ENCODE assay signal across 1 cellular context in the genomic region with DNA sequence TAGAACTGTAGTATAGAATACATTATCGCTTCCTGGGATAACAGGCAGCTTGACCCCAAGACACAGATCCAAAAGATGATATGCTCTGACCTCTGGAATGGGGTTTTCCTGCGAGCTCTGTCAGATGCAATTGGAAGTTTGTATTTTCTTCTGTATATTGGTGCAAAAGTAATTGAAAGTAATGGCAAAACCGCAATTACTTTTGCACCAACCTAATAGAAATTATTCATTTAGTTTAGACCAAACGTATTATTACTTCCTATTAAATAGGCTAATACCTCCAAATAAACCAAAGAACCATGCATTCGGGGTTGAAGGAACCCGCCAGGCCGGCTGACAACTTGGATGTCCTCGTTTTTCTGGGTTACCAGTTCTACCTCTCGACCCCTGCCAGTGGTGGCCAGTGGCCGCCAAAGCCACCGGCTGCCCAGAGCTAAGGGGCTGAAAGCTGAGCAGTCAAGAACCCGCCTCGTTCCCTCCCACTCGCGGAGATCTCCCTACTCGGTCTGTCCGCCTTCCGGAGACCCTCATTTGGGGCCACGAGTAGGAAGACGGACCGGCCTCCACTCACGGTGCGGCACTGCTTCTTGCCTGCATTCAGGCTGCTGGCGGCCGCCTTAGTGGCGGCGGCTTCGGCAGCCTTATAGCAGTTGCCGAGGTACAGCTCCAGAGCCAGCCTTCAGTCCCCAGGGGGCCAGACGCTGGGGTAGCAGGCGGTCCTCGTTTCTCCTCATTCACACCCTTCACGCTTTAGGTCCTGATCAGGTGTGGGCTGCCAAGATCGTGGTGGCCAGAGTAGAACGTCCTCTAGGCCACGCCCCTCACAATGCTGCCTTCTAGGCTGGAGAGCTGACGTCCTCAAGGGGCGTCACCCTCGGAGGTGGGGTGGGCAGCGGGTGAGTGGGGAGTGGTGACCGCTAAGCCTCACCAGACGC.
TF ChIP-seq lines count a peak whose summit lies in the region.

No MANE protein-coding gene starts in this region.

TF ChIP-seq in GM12878, 131 proteins besides CTCF, POLR2A, EP300 and RAD21 (continued from another document):
- TF ChIP-seq MEF2B (IDR thresholded peaks at IDR 0.05; ENCODE audit: partially characterized antibody, poor library complexity, severe bottlenecking) (no peak), RBBP5 (conservative IDR thresholded peaks at IDR 0.05) (no peak), NFIC (IDR thresholded peaks at IDR 0.05; ENCODE audit: low read depth, low read length) (no peak), ZSCAN29 (IDR thresholded peaks at IDR 0.05) (no peak), POLR2AphosphoS2 (IDR thresholded peaks at IDR 0.05; ENCODE audit: low read depth, low read length) (no peak), NFXL1 (IDR thresholded peaks at IDR 0.05; ENCODE audit: borderline replicate concordance) (no peak)
- TF ChIP-seq, protein P1, sequence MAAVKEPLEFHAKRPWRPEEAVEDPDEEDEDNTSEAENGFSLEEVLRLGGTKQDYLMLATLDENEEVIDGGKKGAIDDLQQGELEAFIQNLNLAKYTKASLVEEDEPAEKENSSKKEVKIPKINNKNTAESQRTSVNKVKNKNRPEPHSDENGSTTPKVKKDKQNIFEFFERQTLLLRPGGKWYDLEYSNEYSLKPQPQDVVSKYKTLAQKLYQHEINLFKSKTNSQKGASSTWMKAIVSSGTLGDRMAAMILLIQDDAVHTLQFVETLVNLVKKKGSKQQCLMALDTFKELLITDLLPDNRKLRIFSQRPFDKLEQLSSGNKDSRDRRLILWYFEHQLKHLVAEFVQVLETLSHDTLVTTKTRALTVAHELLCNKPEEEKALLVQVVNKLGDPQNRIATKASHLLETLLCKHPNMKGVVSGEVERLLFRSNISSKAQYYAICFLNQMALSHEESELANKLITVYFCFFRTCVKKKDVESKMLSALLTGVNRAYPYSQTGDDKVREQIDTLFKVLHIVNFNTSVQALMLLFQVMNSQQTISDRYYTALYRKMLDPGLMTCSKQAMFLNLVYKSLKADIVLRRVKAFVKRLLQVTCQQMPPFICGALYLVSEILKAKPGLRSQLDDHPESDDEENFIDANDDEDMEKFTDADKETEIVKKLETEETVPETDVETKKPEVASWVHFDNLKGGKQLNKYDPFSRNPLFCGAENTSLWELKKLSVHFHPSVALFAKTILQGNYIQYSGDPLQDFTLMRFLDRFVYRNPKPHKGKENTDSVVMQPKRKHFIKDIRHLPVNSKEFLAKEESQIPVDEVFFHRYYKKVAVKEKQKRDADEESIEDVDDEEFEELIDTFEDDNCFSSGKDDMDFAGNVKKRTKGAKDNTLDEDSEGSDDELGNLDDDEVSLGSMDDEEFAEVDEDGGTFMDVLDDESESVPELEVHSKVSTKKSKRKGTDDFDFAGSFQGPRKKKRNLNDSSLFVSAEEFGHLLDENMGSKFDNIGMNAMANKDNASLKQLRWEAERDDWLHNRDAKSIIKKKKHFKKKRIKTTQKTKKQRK (IDR thresholded peaks at IDR 0.05; ENCODE audit: low read depth, low read length): no peak
- TF ChIP-seq, protein P2, sequence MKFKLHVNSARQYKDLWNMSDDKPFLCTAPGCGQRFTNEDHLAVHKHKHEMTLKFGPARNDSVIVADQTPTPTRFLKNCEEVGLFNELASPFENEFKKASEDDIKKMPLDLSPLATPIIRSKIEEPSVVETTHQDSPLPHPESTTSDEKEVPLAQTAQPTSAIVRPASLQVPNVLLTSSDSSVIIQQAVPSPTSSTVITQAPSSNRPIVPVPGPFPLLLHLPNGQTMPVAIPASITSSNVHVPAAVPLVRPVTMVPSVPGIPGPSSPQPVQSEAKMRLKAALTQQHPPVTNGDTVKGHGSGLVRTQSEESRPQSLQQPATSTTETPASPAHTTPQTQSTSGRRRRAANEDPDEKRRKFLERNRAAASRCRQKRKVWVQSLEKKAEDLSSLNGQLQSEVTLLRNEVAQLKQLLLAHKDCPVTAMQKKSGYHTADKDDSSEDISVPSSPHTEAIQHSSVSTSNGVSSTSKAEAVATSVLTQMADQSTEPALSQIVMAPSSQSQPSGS (IDR thresholded peaks at IDR 0.05; ENCODE audit: low read length): no peak
